ENCODE assay signal across 1 cellular context in the genomic region with DNA sequence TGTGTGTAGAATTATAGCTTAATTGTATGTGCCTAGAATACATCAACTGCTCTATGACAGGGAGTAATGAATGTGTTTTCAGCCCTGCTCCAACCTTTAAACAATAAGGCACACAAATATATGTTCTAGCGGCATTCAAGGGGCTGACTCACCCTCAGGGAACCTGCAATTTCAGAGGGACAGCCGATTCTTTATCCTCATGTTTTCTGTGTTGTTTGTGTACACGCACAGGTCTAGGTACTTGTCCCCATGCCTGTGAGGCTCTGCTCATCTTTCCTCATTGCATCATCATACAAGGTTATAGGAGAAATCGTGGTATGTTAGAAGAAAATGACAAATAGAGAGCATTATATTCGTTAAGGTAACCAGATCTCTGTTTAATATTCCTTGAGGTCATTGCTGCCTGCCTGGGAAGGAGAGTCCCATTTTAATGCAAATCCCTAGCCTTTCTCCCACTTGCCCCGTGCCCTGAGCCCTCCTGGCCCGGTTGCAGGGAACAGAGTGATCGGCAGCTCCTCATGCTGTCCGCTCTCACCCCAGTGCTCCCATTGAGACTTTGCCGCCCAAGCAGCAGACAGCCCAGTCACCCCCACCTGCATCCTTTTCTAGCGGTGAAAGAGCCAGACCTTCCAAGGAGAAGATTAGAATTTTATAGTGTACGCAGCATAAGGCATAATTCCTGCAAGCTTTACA.
TF ChIP-seq lines count a peak whose summit lies in the region.

No MANE protein-coding gene starts in this region.

TF ChIP-seq in A549, 52 proteins besides CTCF, POLR2A, EP300 and RAD21 (continued from another document):
- TF ChIP-seq POLR2AphosphoS2 (conservative IDR thresholded peaks at IDR 0.05; ENCODE audit: low read length): no peak
- TF ChIP-seq JUN (IDR thresholded peaks at IDR 0.05): no peak
- TF ChIP-seq SREBF2 (IDR thresholded peaks at IDR 0.05): no peak
- no peak for TF ChIP-seq NPAS2 (CRISPR knock-in tag; IDR thresholded peaks at IDR 0.05; ENCODE audit: borderline replicate concordance)
- TF ChIP-seq TFCP2L1 (CRISPR knock-in tag; IDR thresholded peaks at IDR 0.05): no peak
TF ChIP-seq in A549: peak in this region for 0.
